8 cellular contexts compared by ENCODE assay signal in the genomic region with DNA sequence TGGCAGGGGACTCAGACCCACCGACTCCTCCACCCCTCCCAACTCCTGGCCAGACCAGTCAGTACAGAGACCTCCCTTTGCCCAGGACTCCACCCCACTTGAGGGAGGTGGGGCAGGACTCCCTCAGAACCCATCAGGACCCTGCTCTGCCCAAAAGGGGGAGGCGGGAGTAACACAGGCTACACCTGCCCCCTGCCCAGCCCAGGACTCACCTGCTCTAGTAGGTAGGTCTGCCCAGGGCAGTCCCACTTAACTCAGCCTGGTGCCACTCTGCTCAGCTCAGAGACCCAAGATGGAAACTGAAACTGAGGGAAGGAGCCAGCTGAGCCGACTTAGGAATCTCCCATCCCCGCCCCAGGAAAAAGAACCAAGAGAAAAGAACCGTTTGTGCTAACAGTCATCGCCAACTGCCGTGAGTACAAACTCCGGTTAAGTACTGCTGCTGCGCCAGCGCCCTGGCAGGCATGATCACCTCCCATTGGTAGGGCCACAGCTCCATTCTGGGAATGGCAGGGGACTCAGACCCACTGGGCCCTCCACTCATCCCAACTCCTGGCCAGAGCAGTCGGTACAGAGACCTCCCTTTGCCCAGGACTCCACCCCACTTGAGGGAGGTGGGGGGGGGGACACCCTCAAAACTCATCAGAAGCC. TPM values are rescaled to one million over a fixed set of nuclear protein-coding genes. Genes with fewer than 3 reads are reported as not detected.
DNase-seq lines count a peak whose midpoint lies in the region; ATAC-seq lines count a peak whose summit lies in the region.

No MANE protein-coding gene starts in this region.

- peak overlapping the region; percentile 96 for H3K27ac ChIP-seq in muscle layer of duodenum (ENCODE audit: low read length)

- H3K36me3 ChIP-seq in muscle layer of duodenum (ENCODE audit: control insufficient read depth in 1 of 2, insufficient read depth in 2 of 2, low read length in 2 of 2), result peaks cover 0 to 9% of the 10 kb centered on the region in 2 donors

- H3K27me3 ChIP-seq in muscle layer of duodenum (ENCODE audit: low read depth, low read length), result no peaks in the 10 kb centered on the region

- H3K9me3 ChIP-seq in muscle layer of duodenum (ENCODE audit: control insufficient read depth in 1 of 2, low read length in 2 of 2), result no peaks in the 10 kb centered on the region

- ATAC-seq in GM18907 (IDR thresholded peaks at IDR 0.05; ENCODE audit: unreplicated experiment) (peak; percentile 5), HG03139 (IDR thresholded peaks at IDR 0.05; ENCODE audit: unreplicated experiment) (no peak)

- H3K4me3 ChIP-seq in muscle layer of duodenum (ENCODE audit: low read depth in 1 of 2, low read length in 2 of 2), result peak overlapping the region; percentile 67 to 83

- H3K4me1 ChIP-seq in muscle layer of duodenum (ENCODE audit: control insufficient read depth in 1 of 2, insufficient read depth in 2 of 2, low read length in 2 of 2), result peaks cover 8 to 18% of the 10 kb centered on the region in 2 donors

- DNase-seq in AG08395 (ENCODE audit: low spot score), result peak; percentile 54
- peak; percentile 33 for DNase-seq in RPMI8226
- DNase-seq in dermis blood vessel endothelial cell, result peak; percentile 49
- DNase-seq in GDM1 (lab: John Stamatoyannopoulos, UW), result no peak
- no peak for DNase-seq in dedifferentiated amniotic fluid mesenchymal stem cell (ENCODE audit: extremely low spot score)

RNA-seq across cellular contexts. Expression of gene DHX58, which starts 0.5 kb away (rescaled TPM):
- 6.9 and 10.6 TPM in 2 replicates for total RNA-seq in dermis blood vessel endothelial cell

RNA-seq across cellular contexts. Expression of gene KAT2A, which starts 9.1 kb away (rescaled TPM):
- 10.2 and 15.4 TPM in 2 replicates for total RNA-seq in dermis blood vessel endothelial cell

RNA-seq across cellular contexts. Expression of gene HSPB9, which starts 10.6 kb away (rescaled TPM):
- total RNA-seq in dermis blood vessel endothelial cell, result 0.17 TPM in 1 of 2 replicates, not detected in the other

RNA-seq across cellular contexts. Expression of gene ZNF385C, which starts 13.8 kb away (rescaled TPM):
- total RNA-seq in dermis blood vessel endothelial cell, result not detected in 2 replicates

RNA-seq across cellular contexts. Expression of gene RAB5C, which starts 42.8 kb away (rescaled TPM):
- total RNA-seq in dermis blood vessel endothelial cell, result 82.2 and 136 TPM in 2 replicates

Comparison
In these comparisons a context has a peak if more than half of its experiments do, and no peak if none do; other contexts are left out.
1. DNase-seq: peak in AG08395 (single experiment), RPMI8226 (single experiment) and dermis blood vessel endothelial cell (single experiment); none in GDM1 (single experiment) and dedifferentiated amniotic fluid mesenchymal stem cell (single experiment).